9 cellular contexts compared by ENCODE assay signal in the genomic region with DNA sequence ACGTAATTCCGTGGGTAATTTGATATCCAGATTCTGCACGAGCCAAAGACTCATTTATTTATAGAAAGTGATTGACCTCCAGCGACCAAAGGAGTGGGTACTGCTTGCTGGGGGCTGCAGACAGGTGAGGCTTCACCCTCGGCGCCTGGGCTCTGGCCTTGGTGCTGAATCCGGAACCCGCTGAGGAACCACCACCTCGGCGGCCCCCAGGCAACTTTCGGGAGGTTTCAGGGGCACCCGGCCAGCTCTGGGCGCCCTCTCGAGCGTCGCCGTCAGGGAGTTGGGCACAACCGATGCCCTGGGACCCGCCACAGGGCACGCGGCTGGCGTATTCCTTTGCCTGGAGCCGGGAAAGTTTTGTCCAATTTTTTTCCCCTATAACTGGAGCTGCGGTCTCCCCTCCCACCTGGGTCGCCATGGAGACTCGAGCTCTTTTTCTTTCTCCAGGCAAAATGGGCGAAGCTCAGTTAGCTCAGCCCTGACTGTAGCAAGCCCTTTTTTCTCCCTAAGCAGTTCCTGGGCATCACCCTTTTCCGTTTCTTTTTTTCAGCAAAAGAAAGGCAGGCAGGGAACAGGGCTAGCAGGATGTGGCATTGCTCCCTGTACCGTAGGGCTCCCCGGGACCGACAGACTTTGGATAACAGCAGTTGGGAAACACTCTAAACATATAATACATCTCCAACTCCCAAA. TPM values are rescaled to one million over a fixed set of nuclear protein-coding genes. Genes with fewer than 3 reads are reported as not detected.
A peak's percentile ranks its signal among the peaks of the same experiment; 100 is the strongest.
DNase-seq lines count a peak whose midpoint lies in the region; ATAC-seq, FAIRE-seq and TF ChIP-seq lines count a peak whose summit lies in the region.
"Had no signal": no experiment of that assay in that cellular context is flagged by ENCODE, and none has a peak within 500 bp of the region (broad histone marks: within the 10 kb centered on the region; RNA-seq: fewer than 3 reads in every experiment).

No MANE protein-coding gene starts in this region.

- H3K79me1 ChIP-seq in H1 (ENCODE audit: low read depth, low read length): no peaks in the 10 kb centered on the region

- H3K9me3 Mint-ChIP-seq in activated CD4-positive, alpha-beta T cell treated with anti-CD3 and anti-CD28 coated beads, Interleukin-2, amount 10 ng/mL, durations not matched to agents 7 days and 5 days: no peaks in the 10 kb centered on the region
- H3K9me3 Mint-ChIP-seq in progenitor cell of endocrine pancreas (ENCODE audit: low read depth): no peaks in the 10 kb centered on the region

- H3K27me3 ChIP-seq in H1 (replicated peaks in 1 of 4; ENCODE audit: control insufficient read depth in 3 of 4, extremely low read depth in 1 of 4, insufficient read depth in 3 of 4, low read length in 3 of 4) (peaks cover 9 to 17% (median 16%) of the 10 kb centered on the region in 4 experiments), Karpas-422 (ENCODE audit: low read length) (no peaks in the 10 kb centered on the region), psoas muscle (ENCODE audit: insufficient read depth in 3 of 3, low read length in 2 of 3) (peaks cover 3 to 67% (median 20%) of the 10 kb centered on the region in 3 donors)

- H3K4me3 ChIP-seq in H1 (ENCODE audit: extremely low read depth in 1 of 4, insufficient read depth in 2 of 4, low read depth in 3 of 4, low read length in 4 of 4) (peak overlapping the region; percentile 34 to 76 (median 44); a peak in 7 of 8 replicates), Karpas-422 (ENCODE audit: low read length) (no peak overlapping the region), psoas muscle (no peak overlapping the region)

- CTCF ChIA-PET in activated CD4-positive, alpha-beta T cell treated with anti-CD3 and anti-CD28 coated beads, Interleukin-2, amount 10 ng/mL, durations not matched to agents 7 days and 5 days (lab: Charles Lee): no interaction called here
- CTCF ChIA-PET in H1 (lab: Charles Lee; ENCODE audit: partially characterized antibody): interaction anchor here (0.6 to 6.5 kb wide), 15 partner anchors 13 to 1295 kb away, joined by 3 to 54 read pairs (median 3); no protein-coding TSS in a partner anchor

- no peak overlapping the region for H3K14ac ChIP-seq in H1 (ENCODE audit: insufficient read length)

- H3K36me3 Mint-ChIP-seq in activated CD4-positive, alpha-beta T cell treated with anti-CD3 and anti-CD28 coated beads, Interleukin-2, amount 10 ng/mL, durations not matched to agents 7 days and 5 days (ENCODE audit: low read depth): no peaks in the 10 kb centered on the region
- no peaks in the 10 kb centered on the region for H3K36me3 Mint-ChIP-seq in progenitor cell of endocrine pancreas (ENCODE audit: insufficient read depth)

- TF ChIP-seq CTCF in H1 (IDR thresholded peaks at IDR 0.05; ENCODE audit: control extremely low read depth in 1 of 3, insufficient read depth in 1 of 3, low read depth in 1 of 3, low read length in 3 of 3) (no peak), progenitor cell of endocrine pancreas (IDR thresholded peaks at IDR 0.05; ENCODE audit: unreplicated experiment) (no peak), psoas muscle (IDR thresholded peaks at IDR 0.05) (no peak)

- no peak overlapping the region for H3K18ac ChIP-seq in H1 (ENCODE audit: extremely low read depth, low read length)

- H3K27ac Mint-ChIP-seq in activated CD4-positive, alpha-beta T cell treated with anti-CD3 and anti-CD28 coated beads, Interleukin-2, amount 10 ng/mL, durations not matched to agents 7 days and 5 days: no peak overlapping the region
- no peak overlapping the region for H3K27ac Mint-ChIP-seq in progenitor cell of endocrine pancreas

- H3K4me2 ChIP-seq in H1 (ENCODE audit: insufficient read depth in 1 of 2, low read depth in 2 of 2, low read length in 2 of 2) (peak overlapping the region; percentile 85 to 92), Karpas-422 (ENCODE audit: low read depth, low read length, poor library complexity, severe bottlenecking) (no peak overlapping the region)

- H2AFZ ChIP-seq in H1 (ENCODE audit: low read length) (no peak overlapping the region), Karpas-422 (ENCODE audit: low read length) (no peak overlapping the region)

- no peak overlapping the region for H2BK15ac ChIP-seq in H1 (ENCODE audit: low read length)

- peaks cover 1% of the 10 kb centered on the region for H3K4me1 Mint-ChIP-seq in activated CD4-positive, alpha-beta T cell treated with anti-CD3 and anti-CD28 coated beads, Interleukin-2, amount 10 ng/mL, durations not matched to agents 7 days and 5 days
- peaks cover 4% of the 10 kb centered on the region for H3K4me1 Mint-ChIP-seq in progenitor cell of endocrine pancreas (ENCODE audit: low read depth)

- no peak for TF ChIP-seq POLR2A in H1 (IDR thresholded peaks at IDR 0.05; ENCODE audit: control extremely low read depth in 1 of 2, low read depth in 2 of 2, low read length in 2 of 2)

- no peaks in the 10 kb centered on the region for H3K79me2 ChIP-seq in H1 (ENCODE audit: control insufficient read depth in 1 of 2, insufficient read depth in 2 of 2, low read length in 2 of 2)
- H3K79me2 ChIP-seq in Karpas-422 (ENCODE audit: low read length): no peaks in the 10 kb centered on the region

- no peak overlapping the region for H4K91ac ChIP-seq in H1 (replicated peaks; ENCODE audit: insufficient read length, low read length)

- POLR2A ChIA-PET in activated CD4-positive, alpha-beta T cell treated with anti-CD3 and anti-CD28 coated beads, Interleukin-2, amount 10 ng/mL, durations not matched to agents 7 days and 5 days (lab: Charles Lee): no interaction called here
- POLR2A ChIA-PET in H1 (lab: Charles Lee; ENCODE audit: partially characterized antibody): no interaction called here

- H2BK5ac ChIP-seq in H1 (ENCODE audit: low read depth, low read length): no peak overlapping the region

- H3K23me2 ChIP-seq in H1 (ENCODE audit: low read depth, low read length): peaks cover 13% of the 10 kb centered on the region

- no peak overlapping the region for H3K4me3 Mint-ChIP-seq in activated CD4-positive, alpha-beta T cell treated with anti-CD3 and anti-CD28 coated beads, Interleukin-2, amount 10 ng/mL, durations not matched to agents 7 days and 5 days
- peak overlapping the region; percentile 9 for H3K4me3 Mint-ChIP-seq in progenitor cell of endocrine pancreas (ENCODE audit: low read depth)

- no peak for TF ChIP-seq EP300 in H1 (IDR thresholded peaks at IDR 0.05; ENCODE audit: borderline replicate concordance in 1 of 2, low read depth in 2 of 2, low read length in 2 of 2)

- intact Hi-C loops in psoas muscle (cut with DNase I): no loop called here

- no peaks in the 10 kb centered on the region for H3K36me3 ChIP-seq in H1 (ENCODE audit: control insufficient read depth in 2 of 4, insufficient read depth in 4 of 4, low read length in 3 of 4)
- H3K36me3 ChIP-seq in Karpas-422 (ENCODE audit: insufficient read depth, low read length): no peaks in the 10 kb centered on the region
- no peaks in the 10 kb centered on the region for H3K36me3 ChIP-seq in psoas muscle (ENCODE audit: insufficient read depth in 1 of 2, low read depth in 1 of 2)

- H3K27me3 Mint-ChIP-seq in activated CD4-positive, alpha-beta T cell treated with anti-CD3 and anti-CD28 coated beads, Interleukin-2, amount 10 ng/mL, durations not matched to agents 7 days and 5 days: peaks cover 50% of the 10 kb centered on the region
- H3K27me3 Mint-ChIP-seq in progenitor cell of endocrine pancreas: peaks cover 69% of the 10 kb centered on the region

- H3K4me1 ChIP-seq in H1 (replicated peaks in 1 of 4; ENCODE audit: control insufficient read depth in 3 of 4, insufficient read depth in 4 of 4, low read length in 3 of 4) (peaks cover 0 to 8% (median 3%) of the 10 kb centered on the region in 4 experiments; a peak in 5 of 7 replicates), Karpas-422 (ENCODE audit: low read length) (no peaks in the 10 kb centered on the region), psoas muscle (peaks cover 9% of the 10 kb centered on the region)

- WGBS in H1 (ENCODE audit: extremely low coverage in 1 of 2, insufficient coverage in 1 of 2, insufficient read length in 1 of 2, insufficient replicate concordance in 2 of 2, low coverage in 1 of 2, low lambda C conversion rate in 2 of 2, missing lambda C conversion rate in 1 of 2), 2 experiments: 12% methylated on average over 27 of the region's 31 CpGs; no CpG with 5 or more reads in 1 of the 2 experiments
- 4 to 5% (median 5%) methylated on average over 31 of the region's 31 CpGs for WGBS in psoas muscle, 3 donors

- H2BK20ac ChIP-seq in H1 (ENCODE audit: low read length): no peak overlapping the region

- DNase-seq in activated CD4-positive, alpha-beta T cell treated with anti-CD3 and anti-CD28 coated beads, Interleukin-2, amount 10 ng/mL, durations not matched to agents 7 days and 5 days: peak; percentile 12
- DNase-seq in activated CD4-positive, alpha-beta T cell treated with anti-CD3 and anti-CD28 coated beads, Interleukin-2, amount 50 U/mL, for 4 hours: no peak
- peak; percentile 56 to 69 for DNase-seq in NCI-H446 (lab: John Stamatoyannopoulos, UW)
- peak in 1 of 2 experiments; percentile 91 for DNase-seq in H1 (ENCODE audit: low read depth in 1 of 2, low spot score in 2 of 2)
- peak; percentile 85 for DNase-seq in progenitor cell of endocrine pancreas (ENCODE audit: low spot score, unreplicated experiment)
- no peak for DNase-seq in Karpas-422
- DNase-seq in psoas muscle: no peak

- H3K27ac ChIP-seq in H1 (ENCODE audit: low read depth, low read length) (no peak overlapping the region), Karpas-422 (ENCODE audit: low read length) (no peak overlapping the region), psoas muscle (no peak overlapping the region)

- TF ChIP-seq RAD21 in H1 (IDR thresholded peaks at IDR 0.05 in 1 of 2, conservative IDR thresholded peaks at IDR 0.05 in 1 of 2; ENCODE audit: low read depth in 2 of 2, low read length in 2 of 2): peak; percentile 2 to 16; a peak in 1 of 4 replicates

- H2BK120ac ChIP-seq in H1 (replicated peaks; ENCODE audit: low read depth, low read length): no peak overlapping the region

- no peak overlapping the region for H2AK5ac ChIP-seq in H1 (ENCODE audit: low read depth, low read length)

- H3K4ac ChIP-seq in H1 (replicated peaks; ENCODE audit: insufficient read length, low read depth, low read length): no peak overlapping the region

- no peaks in the 10 kb centered on the region for H3K9me2 ChIP-seq in Karpas-422 (replicated peaks; ENCODE audit: insufficient read depth, low read length)

- no peak overlapping the region for H3K56ac ChIP-seq in H1 (replicated peaks; ENCODE audit: insufficient read length, low read depth, low read length)

- H4K8ac ChIP-seq in H1 (ENCODE audit: extremely low read depth, insufficient read depth, low read length): no peak overlapping the region

- no peak overlapping the region for H4K5ac ChIP-seq in H1 (ENCODE audit: insufficient read length, low read depth, low read length)

- no peak for ATAC-seq in HG03378 (IDR thresholded peaks at IDR 0.05; ENCODE audit: unreplicated experiment)
- ATAC-seq in psoas muscle: no peak

- H3K9me3 ChIP-seq in H1 (ENCODE audit: insufficient read depth in 2 of 2, low read depth in 1 of 2, low read length in 1 of 2) (no peaks in the 10 kb centered on the region), Karpas-422 (ENCODE audit: low read length) (no peaks in the 10 kb centered on the region), psoas muscle (no peaks in the 10 kb centered on the region)

- no peak overlapping the region for H3K23ac ChIP-seq in H1 (ENCODE audit: insufficient read length)

- peaks cover 0 to 3% of the 10 kb centered on the region in 2 experiments for H4K20me1 ChIP-seq in H1 (replicated peaks in 1 of 2; ENCODE audit: control insufficient read depth in 1 of 2, insufficient read depth in 2 of 2, low read length in 2 of 2)
- no peaks in the 10 kb centered on the region for H4K20me1 ChIP-seq in Karpas-422 (ENCODE audit: insufficient read depth, low read depth, low read length)

- no peak overlapping the region for H2BK12ac ChIP-seq in H1 (ENCODE audit: low read depth, low read length)

- H3K9ac ChIP-seq in H1 (replicated peaks in 1 of 4; ENCODE audit: extremely low read depth in 1 of 4, low read depth in 3 of 4, low read length in 3 of 4) (peak overlapping the region in 2 of 4 experiments; percentile 14 to 37; a peak in 1 of 7 replicates), Karpas-422 (ENCODE audit: low read length) (no peak overlapping the region)

- no peak for FAIRE-seq in H1 (lab: Jason Lieb, UNC)

RNA-seq across cellular contexts. Expression of a gene that starts 1.9 kb away (rescaled TPM):
- not detected for total RNA-seq in activated CD4-positive, alpha-beta T cell treated with anti-CD3 and anti-CD28 coated beads, Interleukin-2, amount 10 ng/mL, durations not matched to agents 7 days and 5 days
- total RNA-seq in H1 (2021; fragmentation: NEBNext Ultra II Directional; extraction: Animal tissue kit (Norgen Biotek cat#: 25700)): 0.78 and 1.2 TPM in 2 replicates
- polyA plus RNA-seq in H1 (2011; rRNA removed): 0.20 and 0.51 TPM in 2 replicates
- 0.27 TPM for polyA plus RNA-seq in H1 (2011; cell fraction: cytosol; rRNA removed)
- 0.29 TPM for polyA plus RNA-seq in H1 (2011; cell fraction: nucleus; rRNA removed)
- 0.41 to 0.98 TPM (median 0.50 TPM) in 4 replicates for polyA plus RNA-seq in H1 (2012, experiment 1 of 2)
- 0.03 TPM for polyA plus RNA-seq in H1 (2012, experiment 2 of 2)
- polyA plus RNA-seq in H1 (2013, experiment 1 of 2): 0.61 TPM
- 0.83 TPM for polyA plus RNA-seq in H1 (2013, experiment 2 of 2)
- 1.7 and 2.2 TPM in 2 replicates for polyA minus RNA-seq in H1 (2011; rRNA and poly(A)+ RNA removed)
- 0.44 TPM for polyA minus RNA-seq in H1 (2011; cell fraction: cytosol; rRNA and poly(A)+ RNA removed)
- 0.50 TPM for polyA minus RNA-seq in H1 (2011; cell fraction: nucleus; rRNA and poly(A)+ RNA removed)
- 3.3 TPM in 2 replicates for total RNA-seq in progenitor cell of endocrine pancreas
- total RNA-seq in Karpas-422 (2014; rRNA removed; shearing (Covaris generic); ENCODE audit: low replicate concordance): not detected in 2 replicates
- not detected for total RNA-seq in psoas muscle
- polyA plus RNA-seq in psoas muscle: under 1 TPM in 2 of 3 donors, not detected in 1; under 0.01 to 0.01 TPM
- total RNA-seq: mesenteric fat pad had no signal

Comparison
In these comparisons a context has a peak if more than half of its experiments do, and no peak if none do; other contexts are left out.
1. DNase-seq: peak in activated CD4-positive, alpha-beta T cell treated with anti-CD3 and anti-CD28 coated beads, Interleukin-2, amount 10 ng/mL, durations not matched to agents 7 days and 5 days (single experiment), NCI-H446 (2 of 2) and progenitor cell of endocrine pancreas (single experiment); none in activated CD4-positive, alpha-beta T cell treated with anti-CD3 and anti-CD28 coated beads, Interleukin-2, amount 50 U/mL, for 4 hours (0 of 2), Karpas-422 (single experiment) and psoas muscle (0 of 2).
2. H3K4me3 ChIP-seq: peak in H1 (4 of 4); none in Karpas-422 (single experiment) and psoas muscle (single experiment).